Comparison of ENCODE assay signal across 1 cellular context in the genomic region with DNA sequence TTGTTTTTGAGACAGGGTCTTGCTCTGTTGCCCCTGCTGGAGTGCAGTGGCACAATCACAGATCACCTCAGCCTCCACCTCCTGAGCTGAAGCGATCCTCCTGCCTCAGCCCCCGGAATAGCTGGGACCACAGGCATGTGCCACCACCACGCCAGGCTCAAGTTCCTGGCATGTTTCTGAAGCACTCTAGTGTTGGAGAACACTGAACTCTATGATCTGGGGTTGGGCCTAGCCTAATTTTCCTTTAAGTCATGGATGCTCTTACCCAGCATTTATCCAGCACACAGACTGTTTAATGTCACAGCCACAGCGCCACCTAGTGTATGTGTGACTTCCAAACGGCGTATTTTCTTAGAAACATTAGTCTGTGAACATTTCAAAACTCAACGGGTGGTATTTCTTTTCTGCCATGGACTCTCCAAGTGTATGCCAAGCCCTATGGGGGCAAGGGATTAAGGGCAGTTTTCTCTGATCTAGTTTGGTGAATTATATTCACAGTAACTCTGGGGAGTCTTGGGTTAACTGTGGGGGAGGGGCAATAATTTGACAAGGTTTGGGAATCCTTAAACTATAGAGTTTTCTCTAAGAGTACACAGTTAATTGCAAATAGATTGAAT.
TF ChIP-seq lines count a peak whose summit lies in the region.

No MANE protein-coding gene starts in this region.

TF ChIP-seq in K562, 482 proteins besides CTCF, POLR2A, EP300 and RAD21 (continued from another document):
- TF ChIP-seq, protein P1, sequence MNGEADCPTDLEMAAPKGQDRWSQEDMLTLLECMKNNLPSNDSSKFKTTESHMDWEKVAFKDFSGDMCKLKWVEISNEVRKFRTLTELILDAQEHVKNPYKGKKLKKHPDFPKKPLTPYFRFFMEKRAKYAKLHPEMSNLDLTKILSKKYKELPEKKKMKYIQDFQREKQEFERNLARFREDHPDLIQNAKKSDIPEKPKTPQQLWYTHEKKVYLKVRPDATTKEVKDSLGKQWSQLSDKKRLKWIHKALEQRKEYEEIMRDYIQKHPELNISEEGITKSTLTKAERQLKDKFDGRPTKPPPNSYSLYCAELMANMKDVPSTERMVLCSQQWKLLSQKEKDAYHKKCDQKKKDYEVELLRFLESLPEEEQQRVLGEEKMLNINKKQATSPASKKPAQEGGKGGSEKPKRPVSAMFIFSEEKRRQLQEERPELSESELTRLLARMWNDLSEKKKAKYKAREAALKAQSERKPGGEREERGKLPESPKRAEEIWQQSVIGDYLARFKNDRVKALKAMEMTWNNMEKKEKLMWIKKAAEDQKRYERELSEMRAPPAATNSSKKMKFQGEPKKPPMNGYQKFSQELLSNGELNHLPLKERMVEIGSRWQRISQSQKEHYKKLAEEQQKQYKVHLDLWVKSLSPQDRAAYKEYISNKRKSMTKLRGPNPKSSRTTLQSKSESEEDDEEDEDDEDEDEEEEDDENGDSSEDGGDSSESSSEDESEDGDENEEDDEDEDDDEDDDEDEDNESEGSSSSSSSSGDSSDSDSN (IDR thresholded peaks at IDR 0.05; ENCODE audit: borderline replicate concordance in 1 of 2, low read depth in 2 of 2, low read length in 2 of 2) = 0 out of 4 replicates have a peak, but pooled peaks of 1 of the 2 experiments have one; percentile 25
- peak; percentile 84 for TF ChIP-seq SMC3 (conservative IDR thresholded peaks at IDR 0.05; ENCODE audit: insufficient read depth, low read depth, low read length)
- TF ChIP-seq TBL1XR1 (IDR thresholded peaks at IDR 0.05; ENCODE audit: low read length in 2 of 2) = 0 out of 4 replicates have a peak, but pooled peaks of 1 of the 2 experiments have one; percentile 16
- TF ChIP-seq, protein P2, sequence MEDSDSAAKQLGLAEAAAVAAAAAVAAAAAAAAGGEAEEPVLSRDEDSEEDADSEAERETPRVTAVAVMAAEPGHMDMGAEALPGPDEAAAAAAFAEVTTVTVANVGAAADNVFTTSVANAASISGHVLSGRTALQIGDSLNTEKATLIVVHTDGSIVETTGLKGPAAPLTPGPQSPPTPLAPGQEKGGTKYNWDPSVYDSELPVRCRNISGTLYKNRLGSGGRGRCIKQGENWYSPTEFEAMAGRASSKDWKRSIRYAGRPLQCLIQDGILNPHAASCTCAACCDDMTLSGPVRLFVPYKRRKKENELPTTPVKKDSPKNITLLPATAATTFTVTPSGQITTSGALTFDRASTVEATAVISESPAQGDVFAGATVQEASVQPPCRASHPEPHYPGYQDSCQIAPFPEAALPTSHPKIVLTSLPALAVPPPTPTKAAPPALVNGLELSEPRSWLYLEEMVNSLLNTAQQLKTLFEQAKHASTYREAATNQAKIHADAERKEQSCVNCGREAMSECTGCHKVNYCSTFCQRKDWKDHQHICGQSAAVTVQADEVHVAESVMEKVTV (CRISPR knock-in tag; IDR thresholded peaks at IDR 0.05) = peak; percentile 67
- 0 out of 2 replicates have a peak, but pooled peaks have one; percentile 18 for TF ChIP-seq ATF7 (IDR thresholded peaks at IDR 0.05)
- peak in 1 of 2 experiments; percentile 57; a peak in 2 of 4 replicates for TF ChIP-seq MAZ (CRISPR knock-in tag; conservative IDR thresholded peaks at IDR 0.05 in 1 of 2, IDR thresholded peaks at IDR 0.05 in 1 of 2)
- 0 out of 2 replicates have a peak, but pooled peaks have one; percentile 38 for TF ChIP-seq RB1 (IDR thresholded peaks at IDR 0.05; ENCODE audit: low read depth)
- no peak for TF ChIP-seq MYC (IDR thresholded peaks at IDR 0.05; ENCODE audit: low read depth, low read length)
- no peak for TF ChIP-seq MYC (CRISPR knock-in tag; IDR thresholded peaks at IDR 0.05; ENCODE audit: borderline replicate concordance, low read depth)
